8 cellular contexts compared by ENCODE assay signal in genomic region chr22:27405672-27406388, GRCh38.
DNase-seq lines count a peak whose midpoint lies in the region; ATAC-seq lines count a peak whose summit lies in the region.

No MANE protein-coding gene starts in this region.

- no peak overlapping the region for H3K4ac ChIP-seq in trophoblast cell (ENCODE audit: low read depth, low read length)

- no peak overlapping the region for H2BK5ac ChIP-seq in trophoblast cell (ENCODE audit: low read depth, low read length, poor library complexity)

- H3K23ac ChIP-seq in trophoblast cell (ENCODE audit: low read length), result no peak overlapping the region

- H3K4me2 ChIP-seq in trophoblast cell (ENCODE audit: low read length), result no peak overlapping the region

- H3K14ac ChIP-seq in trophoblast cell (ENCODE audit: low read length), result no peak overlapping the region

- no peak overlapping the region for H4K8ac ChIP-seq in trophoblast cell (ENCODE audit: low read depth, low read length)

- peaks cover 10 to 12% of the 10 kb centered on the region in 2 experiments for H3K4me1 ChIP-seq in trophoblast cell (ENCODE audit: control insufficient read depth in 1 of 2, insufficient read depth in 2 of 2, low read length in 2 of 2)

- no peaks in the 10 kb centered on the region for H3K36me3 ChIP-seq in trophoblast cell (ENCODE audit: control insufficient read depth in 1 of 2, insufficient read depth in 2 of 2, low read length in 2 of 2)

- in situ Hi-C loops in Caki2 (cut with HindIII; ENCODE audit: low pct_unique_long_range_greater_than_20kb, low sequenced_read_pairs), result no loop called here

- H2AFZ ChIP-seq in trophoblast cell (ENCODE audit: insufficient read depth, low read length, poor library complexity), result no peak overlapping the region

- H4K12ac ChIP-seq in trophoblast cell (ENCODE audit: low read depth, low read length), result no peak overlapping the region

- peak overlapping the region; percentile 1 for H4K91ac ChIP-seq in trophoblast cell (ENCODE audit: low read depth, low read length)

- no peak overlapping the region for H3K9ac ChIP-seq in trophoblast cell (ENCODE audit: low read length)

- H3K79me2 ChIP-seq in trophoblast cell (ENCODE audit: control insufficient read depth, insufficient read depth, low read length, poor library complexity), result no peaks in the 10 kb centered on the region

- ATAC-seq in HG03469 (IDR thresholded peaks at IDR 0.05; ENCODE audit: unreplicated experiment), result no peak
- ATAC-seq in GM18858 (IDR thresholded peaks at IDR 0.05; ENCODE audit: unreplicated experiment), result no peak

- peaks cover 3% of the 10 kb centered on the region for H3K9me3 ChIP-seq in trophoblast cell (ENCODE audit: insufficient read depth, low read depth, low read length)

- DNase-seq in Caki2 (ENCODE audit: low read depth) (peak; percentile 31), HCEC 1CT (peak; percentile 3), SW480 (ENCODE audit: low spot score) (peak; percentile 33), fibroblast of peridontal ligament (ENCODE audit: extremely low read depth) (peak; percentile 29), trophoblast cell (peak; percentile 30 to 70), NCI-H1105 (lab: John Stamatoyannopoulos, UW) (no peak)

- H3K27me3 ChIP-seq in trophoblast cell (ENCODE audit: insufficient read depth, low read length), result no peaks in the 10 kb centered on the region

- H2BK12ac ChIP-seq in trophoblast cell (ENCODE audit: low read length), result peak overlapping the region; percentile 71

- no peak overlapping the region for H2AK5ac ChIP-seq in trophoblast cell (ENCODE audit: low read length)

- no peak overlapping the region for H3K4me3 ChIP-seq in trophoblast cell (ENCODE audit: low read depth, low read length)

- H3K79me1 ChIP-seq in trophoblast cell (ENCODE audit: low read length), result peaks cover 3% of the 10 kb centered on the region

- H3K18ac ChIP-seq in trophoblast cell (ENCODE audit: low read length), result no peak overlapping the region

- H3K27ac ChIP-seq in trophoblast cell (ENCODE audit: low read depth, low read length), result no peak overlapping the region

- WGBS in trophoblast cell (ENCODE audit: extremely low coverage, insufficient coverage, insufficient read length), result no CpG with 5 or more reads among the region's 10 CpGs

- H2BK120ac ChIP-seq in trophoblast cell (ENCODE audit: insufficient read depth, low read length, poor library complexity), result no peak overlapping the region
